ENCODE assay signal across 10 cellular contexts in genomic region chrX:41596586-41596985, GRCh38.
A peak's percentile ranks its signal among the peaks of the same experiment; 100 is the strongest.
DNase-seq lines count a peak whose midpoint lies in the region; ATAC-seq and TF ChIP-seq lines count a peak whose summit lies in the region.
"Had no signal": no experiment of that assay in that cellular context is flagged by ENCODE, and none has a peak within 500 bp of the region (broad histone marks: within the 10 kb centered on the region; RNA-seq: fewer than 3 reads in every experiment).

No MANE protein-coding gene starts in this region.

- H2AK5ac ChIP-seq in mesendoderm (ENCODE audit: low read length) = no peak overlapping the region

- no peak overlapping the region for H3K4me3 ChIP-seq in GM06990 (replicated peaks; ENCODE audit: low read depth, low read length)
- no peak overlapping the region for H3K4me3 ChIP-seq in mesendoderm (ENCODE audit: low read length)
- H3K4me3 ChIP-seq: lung had no signal

- H3K4me2 ChIP-seq in mesendoderm (ENCODE audit: low read length) = no peak overlapping the region

- H3K56ac ChIP-seq in mesendoderm (ENCODE audit: low read length) = no peak overlapping the region

- no peaks in the 10 kb centered on the region; the same call in 1 of the 2 replicates for H3K27me3 ChIP-seq in GM06990 (replicated peaks; ENCODE audit: control insufficient read depth, insufficient read depth, low read length)
- H3K27me3 ChIP-seq in mesendoderm (ENCODE audit: insufficient read depth, low read length, poor library complexity) = no peaks in the 10 kb centered on the region

- H3K18ac ChIP-seq in mesendoderm (ENCODE audit: low read length) = no peak overlapping the region

- no peak overlapping the region for H3K27ac ChIP-seq in mesendoderm (ENCODE audit: low read depth, low read length)

- H3K79me1 ChIP-seq in mesendoderm (ENCODE audit: low read length) = no peaks in the 10 kb centered on the region

- no CpG with 5 or more reads among the region's 3 CpGs for WGBS in mesendoderm (ENCODE audit: extremely low coverage, insufficient coverage, low lambda C conversion rate)

- no peak overlapping the region for H2BK5ac ChIP-seq in mesendoderm (ENCODE audit: low read length)

- no peak overlapping the region for H3K4ac ChIP-seq in mesendoderm (ENCODE audit: low read depth, low read length)

- DNase-seq in GM06990 (ENCODE audit: extremely low read depth, insufficient read length) = peak; percentile 39
- no peak for DNase-seq in ureter (ENCODE audit: low spot score)
- DNase-seq in left cardiac atrium = no peak
- DNase-seq in amygdala (lab: John Stamatoyannopoulos, UW) = no peak
- no peak for DNase-seq in mesendoderm
- DNase-seq: PC-3 had no signal

- no peak overlapping the region for H4K5ac ChIP-seq in mesendoderm (ENCODE audit: low read length)

- H3K4me1 Mint-ChIP-seq in activated T-helper 17 cell treated with anti-CD3 and anti-CD28 coated beads, Interleukin-2, amount 50 U/mL, for 72 hours = no peaks in the 10 kb centered on the region

- H3K9ac ChIP-seq in mesendoderm (ENCODE audit: low read length) = no peak overlapping the region

- ATAC-seq in GM19438 (IDR thresholded peaks at IDR 0.05; ENCODE audit: low read depth, unreplicated experiment) (peak; percentile 97), HG03060 (IDR thresholded peaks at IDR 0.05; ENCODE audit: low read depth, unreplicated experiment) (peak; percentile 96), left cardiac atrium (no peak)
- ATAC-seq in activated T-helper 17 cell treated with anti-CD3 and anti-CD28 coated beads, Interleukin-2, amount 50 U/mL, for 72 hours (replicated peaks) = peak; percentile 96
- ATAC-seq: PC-3 had no signal

- no peaks in the 10 kb centered on the region for H3K36me3 ChIP-seq in GM06990 (ENCODE audit: control insufficient read depth, insufficient read depth, low read length)
- H3K36me3 ChIP-seq in mesendoderm (ENCODE audit: control insufficient read depth, insufficient read depth, low read length) = no peaks in the 10 kb centered on the region

- H3K9me3 Mint-ChIP-seq in activated T-helper 17 cell treated with anti-CD3 and anti-CD28 coated beads, Interleukin-2, amount 50 U/mL, for 72 hours = no peaks in the 10 kb centered on the region

- intact Hi-C loops in left cardiac atrium (cut with DNase I) = no loop called here

- H3K79me2 ChIP-seq in mesendoderm (ENCODE audit: control insufficient read depth, insufficient read depth, low read length) = no peaks in the 10 kb centered on the region

- H3K27ac Mint-ChIP-seq in activated T-helper 17 cell treated with anti-CD3 and anti-CD28 coated beads, Interleukin-2, amount 50 U/mL, for 72 hours = no peak overlapping the region

- no peak overlapping the region for H3K4me3 Mint-ChIP-seq in activated T-helper 17 cell treated with anti-CD3 and anti-CD28 coated beads, Interleukin-2, amount 50 U/mL, for 72 hours

- no peaks in the 10 kb centered on the region for H3K27me3 Mint-ChIP-seq in activated T-helper 17 cell treated with anti-CD3 and anti-CD28 coated beads, Interleukin-2, amount 50 U/mL, for 72 hours

- no peak overlapping the region for H2BK120ac ChIP-seq in mesendoderm (ENCODE audit: low read depth, low read length)

- no peak overlapping the region for H2BK15ac ChIP-seq in mesendoderm (replicated peaks; ENCODE audit: low read depth)

- no peaks in the 10 kb centered on the region for H3K36me3 Mint-ChIP-seq in activated T-helper 17 cell treated with anti-CD3 and anti-CD28 coated beads, Interleukin-2, amount 50 U/mL, for 72 hours (ENCODE audit: low read depth)

- no peaks in the 10 kb centered on the region for H3K4me1 ChIP-seq in mesendoderm (ENCODE audit: control insufficient read depth, low read depth, low read length)

- H3K23ac ChIP-seq in mesendoderm (ENCODE audit: low read length) = no peak overlapping the region

- no peak overlapping the region for H4K8ac ChIP-seq in mesendoderm (ENCODE audit: low read depth, low read length)

- no peak for TF ChIP-seq CTCF in GM06990 (IDR thresholded peaks at IDR 0.05; ENCODE audit: insufficient read depth, low read length, poor library complexity, severe bottlenecking)

Comparison
In these comparisons a context has a peak if more than half of its experiments do, and no peak if none do; other contexts are left out.
1. ATAC-seq: peak in GM19438 (single experiment), HG03060 (single experiment) and activated T-helper 17 cell treated with anti-CD3 and anti-CD28 coated beads, Interleukin-2, amount 50 U/mL, for 72 hours (single experiment); none in left cardiac atrium (0 of 2).